ENCODE assay signal across 16 cellular contexts in the genomic region with DNA sequence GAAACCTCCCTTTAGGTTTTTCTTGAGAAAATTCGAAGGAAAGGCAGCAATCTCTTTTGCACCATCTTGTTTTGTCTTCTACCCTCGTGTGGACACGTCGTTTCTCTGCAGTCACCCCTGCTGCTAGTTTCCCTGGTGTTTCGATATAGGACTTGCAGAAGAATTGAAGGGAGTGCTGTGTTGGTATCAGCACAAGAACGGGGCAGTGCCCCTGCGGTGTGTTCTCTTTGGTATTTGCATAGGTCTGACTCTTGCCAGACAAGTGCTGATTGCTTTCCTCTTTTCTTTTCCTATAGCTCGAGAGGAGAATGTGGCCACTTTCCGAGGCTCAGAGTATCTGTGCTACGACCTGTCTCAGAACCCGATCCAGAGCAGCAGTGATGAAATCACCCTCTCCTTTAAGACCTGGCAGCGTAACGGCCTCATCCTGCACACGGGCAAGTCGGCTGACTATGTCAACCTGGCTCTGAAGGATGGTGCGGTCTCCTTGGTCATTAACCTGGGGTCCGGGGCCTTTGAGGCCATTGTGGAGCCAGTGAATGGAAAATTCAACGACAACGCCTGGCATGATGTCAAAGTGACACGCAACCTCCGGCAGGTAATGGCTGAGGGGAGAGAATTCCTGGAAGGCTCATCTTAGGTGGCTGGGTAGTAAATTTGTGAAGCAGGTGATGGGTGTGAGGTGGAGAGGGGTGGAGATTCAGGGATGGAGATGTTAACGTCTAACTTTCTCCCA.
DNase-seq lines count a peak whose midpoint lies in the region; ATAC-seq and TF ChIP-seq lines count a peak whose summit lies in the region.
"Had no signal": no experiment of that assay in that cellular context is flagged by ENCODE, and none has a peak within 500 bp of the region (broad histone marks: within the 10 kb centered on the region; RNA-seq: fewer than 3 reads in every experiment).

No MANE protein-coding gene starts in this region.

- H3K56ac ChIP-seq in H9 (ENCODE audit: insufficient read length, low read depth, low read length) = no peak overlapping the region

- no peak overlapping the region for H2AK5ac ChIP-seq in H9 (ENCODE audit: insufficient read length, low read length)

- H3K18ac ChIP-seq in H9 (ENCODE audit: insufficient read length, low read depth, low read length) = no peak overlapping the region

- ATAC-seq in WTC11 (peak; percentile 92), GM18505 (IDR thresholded peaks at IDR 0.05; ENCODE audit: unreplicated experiment) (no peak)
- no peak for ATAC-seq in CD4-positive, alpha-beta T cell (ENCODE audit: poor library complexity)
- ATAC-seq: HepG2, T-helper 17 cell had no signal

- H4K8ac ChIP-seq in H9 (replicated peaks; ENCODE audit: insufficient read length, low read depth, low read length) = no peak overlapping the region

- no peak overlapping the region for H3T11ph ChIP-seq in H9 (ENCODE audit: low read length)

- no peaks in the 10 kb centered on the region for H3K79me2 ChIP-seq in H9 (ENCODE audit: insufficient read depth, low read length)

- POLR2A ChIA-PET in WTC11 (lab: Charles Lee) = no interaction called here
- POLR2A ChIA-PET in CD4-positive, alpha-beta T cell (lab: Charles Lee) = no interaction called here

- H3K23me2 ChIP-seq in H9 (ENCODE audit: insufficient read length, low read depth, low read length, poor library complexity, severe bottlenecking) = no peaks in the 10 kb centered on the region

- no peaks in the 10 kb centered on the region for H4K20me1 ChIP-seq in H9 (ENCODE audit: control insufficient read depth, insufficient read depth, insufficient read length)

- H3K14ac ChIP-seq in H9 (ENCODE audit: insufficient read depth, low read length) = no peak overlapping the region

- H3K27ac ChIP-seq in H9 (ENCODE audit: insufficient read length, low read depth, low read length) (no peak overlapping the region), dorsolateral prefrontal cortex (no peak overlapping the region)
- H3K27ac ChIP-seq in CD4-positive, alpha-beta T cell (ENCODE audit: low read depth, low read length) = no peak overlapping the region
- H3K27ac ChIP-seq: SJCRH30 had no signal

- intact Hi-C loops in CD4-positive, alpha-beta T cell (cut with DNase I, micrococcal nuclease) = no loop called here
- intact Hi-C loops in dorsolateral prefrontal cortex (cut with DNase I) = no loop called here

- H3K4ac ChIP-seq in H9 (ENCODE audit: low read depth, low read length) = no peak overlapping the region

- no peak overlapping the region for H2BK5ac ChIP-seq in H9 (ENCODE audit: insufficient read length, low read length)

- no peak overlapping the region for H3K4me3 Mint-ChIP-seq in H9
- no peak overlapping the region for H3K4me3 Mint-ChIP-seq in WTC11
- H3K4me3 Mint-ChIP-seq in neural crest cell = no peak overlapping the region
- no peak overlapping the region for H3K4me3 Mint-ChIP-seq in CD4-positive, alpha-beta T cell
- H3K4me3 Mint-ChIP-seq: T-helper 17 cell had no signal

- H3K79me1 ChIP-seq in H9 (ENCODE audit: insufficient read depth, low read depth, low read length, poor library complexity, severe bottlenecking) = no peaks in the 10 kb centered on the region

- no peak overlapping the region for H2BK15ac ChIP-seq in H9 (ENCODE audit: low read depth, low read length)

- H3K4me1 Mint-ChIP-seq in H9 (peaks cover 25 to 31% of the 10 kb centered on the region in 2 experiments), WTC11 (peaks cover 20% of the 10 kb centered on the region), neural crest cell (no peaks in the 10 kb centered on the region)
- no peaks in the 10 kb centered on the region for H3K4me1 Mint-ChIP-seq in CD4-positive, alpha-beta T cell (ENCODE audit: low read depth)
- H3K4me1 Mint-ChIP-seq: T-helper 17 cell had no signal

- WGBS in H9 (ENCODE audit: extremely low coverage, insufficient read length, low lambda C conversion rate) = no CpG with 5 or more reads among the region's 22 CpGs

- no peak overlapping the region for H3K4me2 ChIP-seq in H9 (ENCODE audit: insufficient read depth, insufficient read length, low read length)

- H3K27ac Mint-ChIP-seq in H9 (no peak overlapping the region; a peak in 1 of 7 replicates), WTC11 (peak overlapping the region; percentile 3), neural crest cell (ENCODE audit: unreplicated experiment) (peak overlapping the region; percentile 63)
- H3K27ac Mint-ChIP-seq in CD4-positive, alpha-beta T cell = no peak overlapping the region
- H3K27ac Mint-ChIP-seq: T-helper 17 cell had no signal

- H2BK20ac ChIP-seq in H9 (ENCODE audit: low read depth, low read length, poor library complexity, severe bottlenecking) = no peak overlapping the region

- no peaks in the 10 kb centered on the region; a peak in 1 of 7 replicates for H3K36me3 Mint-ChIP-seq in H9 (ENCODE audit: insufficient read depth in 1 of 3, low read depth in 3 of 3)
- H3K36me3 Mint-ChIP-seq in WTC11 = no peaks in the 10 kb centered on the region
- no peaks in the 10 kb centered on the region for H3K36me3 Mint-ChIP-seq in neural crest cell (ENCODE audit: low read depth)
- H3K36me3 Mint-ChIP-seq in CD4-positive, alpha-beta T cell (ENCODE audit: low read depth) = no peaks in the 10 kb centered on the region

- H3K27me3 ChIP-seq in H9 (ENCODE audit: insufficient read depth, low read length) = no peaks in the 10 kb centered on the region
- H3K27me3 ChIP-seq in CD4-positive, alpha-beta T cell (ENCODE audit: control insufficient read depth, insufficient read depth, low read length) = no peaks in the 10 kb centered on the region
- no peaks in the 10 kb centered on the region for H3K27me3 ChIP-seq in dorsolateral prefrontal cortex
- H3K27me3 ChIP-seq: SJCRH30 had no signal

- no peak overlapping the region for H3K4me3 ChIP-seq in dorsolateral prefrontal cortex
- H3K4me3 ChIP-seq: SJCRH30 had no signal

- H3K27me3 Mint-ChIP-seq in H9 (ENCODE audit: low read depth) = no peaks in the 10 kb centered on the region; the same call in 1 of the 2 replicates
- no peaks in the 10 kb centered on the region for H3K27me3 Mint-ChIP-seq in WTC11 (ENCODE audit: low read depth)
- no peaks in the 10 kb centered on the region for H3K27me3 Mint-ChIP-seq in neural crest cell (ENCODE audit: low read depth)
- H3K27me3 Mint-ChIP-seq in CD4-positive, alpha-beta T cell = peaks cover 4% of the 10 kb centered on the region
- H3K27me3 Mint-ChIP-seq: T-helper 17 cell had no signal

- no peak for TF ChIP-seq POLR2A in GM18505 (IDR thresholded peaks at IDR 0.05; ENCODE audit: borderline replicate concordance, extremely low read depth, insufficient read depth, insufficient read length)

- H4K5ac ChIP-seq in H9 (ENCODE audit: insufficient read length, low read depth, low read length) = no peak overlapping the region

- CTCF ChIA-PET in WTC11 (lab: Charles Lee) = interaction anchor here (1.2 kb wide), 1 partner anchor 79 kb away, joined by 3 read pairs; no protein-coding TSS in a partner anchor
- CTCF ChIA-PET in CD4-positive, alpha-beta T cell (lab: Charles Lee) = no interaction called here

- no peak overlapping the region for H3K23ac ChIP-seq in H9 (ENCODE audit: insufficient read length, low read depth, low read length)

- peaks cover 3% of the 10 kb centered on the region; the same call in 1 of the 2 replicates for H3K4me1 ChIP-seq in H9 (ENCODE audit: insufficient read depth, low read length)
- H3K4me1 ChIP-seq: SJCRH30 had no signal

- H2BK12ac ChIP-seq in H9 (ENCODE audit: insufficient read length, low read depth, low read length) = no peak overlapping the region

- TF ChIP-seq CTCF in H9 (conservative IDR thresholded peaks at IDR 0.05) = no peak
- no peak for TF ChIP-seq CTCF in WTC11 (IDR thresholded peaks at IDR 0.05)
- no peak for TF ChIP-seq CTCF in neural crest cell (conservative IDR thresholded peaks at IDR 0.05)
- TF ChIP-seq CTCF in CD4-positive, alpha-beta T cell (IDR thresholded peaks at IDR 0.05) = no peak
- no peak for TF ChIP-seq CTCF in dorsolateral prefrontal cortex (IDR thresholded peaks at IDR 0.05 in 54 of 56, conservative IDR thresholded peaks at IDR 0.05 in 2 of 56; ENCODE audit: low read depth in 1 of 56, partially characterized antibody in 56 of 56)

- DNase-seq in ELF-1 (ENCODE audit: low read depth, low spot score) (peak; percentile 6), H9 (peak; percentile 38), WTC11 (ENCODE audit: low spot score) (peak; percentile 30), neural crest cell (ENCODE audit: low read depth, low spot score) (no peak), T-helper 9 cell (no peak), dorsolateral prefrontal cortex (no peak)
- DNase-seq in CD4-positive, alpha-beta T cell = no peak
- DNase-seq: C1 segment of cervical spinal cord, KBM-7, NCI-H2171 treated with DMSO at 0.1 percent for 48 hours, NCI-H446 treated with DMSO at 0.1 percent for 48 hours, NCI-H82, SJCRH30, T-helper 17 cell had no signal

- H3K9ac ChIP-seq in H9 (ENCODE audit: extremely low read depth, insufficient read length, low read length) = no peak overlapping the region

- H3K9me3 Mint-ChIP-seq in H9 = no peaks in the 10 kb centered on the region
- no peaks in the 10 kb centered on the region for H3K9me3 Mint-ChIP-seq in WTC11
- peaks cover 4% of the 10 kb centered on the region for H3K9me3 Mint-ChIP-seq in neural crest cell
- no peaks in the 10 kb centered on the region for H3K9me3 Mint-ChIP-seq in CD4-positive, alpha-beta T cell

- H2AFZ ChIP-seq in H9 (ENCODE audit: low read length) = no peak overlapping the region

- H3K9me3 ChIP-seq in H9 (ENCODE audit: control insufficient read depth, low read depth, low read length) = no peaks in the 10 kb centered on the region
- no peaks in the 10 kb centered on the region for H3K9me3 ChIP-seq in CD4-positive, alpha-beta T cell (ENCODE audit: control insufficient read depth, low read length)
- H3K9me3 ChIP-seq: SJCRH30 had no signal

- H2BK120ac ChIP-seq in H9 (ENCODE audit: low read depth, low read length, poor library complexity, severe bottlenecking) = no peak overlapping the region

- no peak overlapping the region for H4K91ac ChIP-seq in H9 (ENCODE audit: insufficient read length, low read depth, low read length)

Comparison
In these comparisons a context has a peak if more than half of its experiments do, and no peak if none do; other contexts are left out.
1. DNase-seq: peak in ELF-1 (single experiment), H9 (single experiment) and WTC11 (single experiment); none in neural crest cell (single experiment), T-helper 9 cell (single experiment), CD4-positive, alpha-beta T cell (0 of 10) and dorsolateral prefrontal cortex (0 of 10).
2. H3K27ac Mint-ChIP-seq: peak in WTC11 (single experiment) and neural crest cell (single experiment); none in H9 (0 of 3) and CD4-positive, alpha-beta T cell (single experiment).